Comparison of ENCODE assay signal across 8 cellular contexts in the genomic region with DNA sequence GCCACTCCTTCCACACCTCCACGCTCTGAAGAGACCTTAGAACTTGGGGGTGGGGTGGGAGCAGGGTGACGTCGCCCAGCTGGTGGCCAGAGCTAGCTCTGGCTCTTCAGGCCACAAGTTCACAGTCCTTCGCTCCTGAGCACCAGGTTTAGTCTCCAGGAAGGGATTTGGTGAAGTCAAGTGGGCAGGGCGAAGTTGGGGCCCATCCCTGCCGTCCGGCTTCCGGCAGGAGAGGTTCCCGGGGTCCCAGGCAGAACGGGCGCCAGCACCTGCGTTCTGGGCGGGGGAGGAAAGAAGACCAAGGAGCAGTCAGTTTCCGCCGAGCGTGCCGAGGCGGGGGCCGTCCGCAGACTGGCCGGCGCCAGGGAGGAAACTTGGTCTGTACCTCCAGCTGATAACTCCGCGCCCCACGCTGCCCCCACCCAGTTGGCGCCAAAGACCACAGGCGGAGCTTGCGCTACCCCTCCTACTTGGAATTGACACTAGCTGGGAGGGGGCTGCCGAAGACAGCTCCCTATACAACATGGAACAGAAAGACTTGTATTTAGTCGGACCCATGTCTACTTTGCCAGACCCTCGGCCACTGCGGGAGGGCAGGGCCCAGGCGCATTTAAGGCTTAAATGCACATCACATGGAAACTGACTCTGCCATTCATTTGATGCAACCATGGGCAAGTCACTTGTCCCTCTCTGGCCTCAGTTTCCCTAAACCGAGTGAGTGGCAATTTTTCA. TPM values are rescaled to one million over a fixed set of nuclear protein-coding genes. Genes with fewer than 3 reads are reported as not detected.
DNase-seq lines count a peak whose midpoint lies in the region; ATAC-seq and TF ChIP-seq lines count a peak whose summit lies in the region.

No MANE protein-coding gene starts in this region.

- H3K4me3 ChIP-seq in CD8-positive, alpha-beta memory T cell (ENCODE audit: low read length), result peak overlapping the region; percentile 92
- H3K4me3 ChIP-seq in IMR-90 (ENCODE audit: insufficient read depth, low read depth, low read length) (peak overlapping the region; percentile 76), mesodermal cell (ENCODE audit: extremely low read depth, insufficient read depth, low read length, poor library complexity, severe bottlenecking) (peak overlapping the region; percentile 99)

- peak overlapping the region; percentile 32 for H2BK120ac ChIP-seq in IMR-90 (ENCODE audit: low read depth, low read length)

- DNase-seq in CD8-positive, alpha-beta memory T cell, result peak in 2 of 5 donors; percentile 22 to 29
- DNase-seq in IMR-90, result peak; percentile 48
- DNase-seq in T-helper 2 cell treated with Interferon-gamma antibody and Interleukin-4, amounts not matched to agents 5 μg/mL and 100 μg/mL, for 36 hours (ENCODE audit: low spot score), result peak; percentile 43
- DNase-seq in dermis blood vessel endothelial cell, result peak; percentile 74
- DNase-seq in type B pancreatic cell (ENCODE audit: extremely low spot score, unreplicated experiment), result no peak

- peaks cover 7 to 53% of the 10 kb centered on the region in 2 experiments; a peak in 3 of 4 replicates for H3K79me1 ChIP-seq in IMR-90 (ENCODE audit: low read depth in 1 of 2, low read length in 2 of 2)

- TF ChIP-seq CTCF in IMR-90 (conservative IDR thresholded peaks at IDR 0.05; ENCODE audit: low read depth, low read length), result no peak
- no peak for TF ChIP-seq CTCF in type B pancreatic cell (conservative IDR thresholded peaks at IDR 0.05)

- intact Hi-C loops in IMR-90 (cut with micrococcal nuclease), result loop anchor here (5.0 kb wide), 1 partner anchor 134 kb away; the partner anchor contains the start of gene RPL11

- H4K20me1 ChIP-seq in IMR-90 (ENCODE audit: insufficient read depth, low read length), result peaks cover 42% of the 10 kb centered on the region

- peak overlapping the region; percentile 78 for H4K91ac ChIP-seq in IMR-90 (ENCODE audit: insufficient read depth, low read depth, low read length)

- H3K18ac ChIP-seq in IMR-90 (ENCODE audit: low read depth, low read length), result peak overlapping the region; percentile 37

- peaks cover 50 to 69% (median 67%) of the 10 kb centered on the region in 3 donors for H3K4me1 Mint-ChIP-seq in CD8-positive, alpha-beta memory T cell
- H3K4me1 Mint-ChIP-seq in T-helper 2 cell treated with Interferon-gamma antibody and Interleukin-4, amounts not matched to agents 5 μg/mL and 100 μg/mL, for 36 hours (ENCODE audit: low read depth), result peaks cover 61% of the 10 kb centered on the region
- H3K4me1 Mint-ChIP-seq in type B pancreatic cell (ENCODE audit: unreplicated experiment), result peaks cover 53% of the 10 kb centered on the region

- H3K36me3 ChIP-seq in CD8-positive, alpha-beta memory T cell (ENCODE audit: insufficient read depth, low read length), result no peaks in the 10 kb centered on the region
- peaks cover 16% of the 10 kb centered on the region for H3K36me3 ChIP-seq in IMR-90 (ENCODE audit: control insufficient read depth, insufficient read depth, low read length)
- H3K36me3 ChIP-seq in mesodermal cell (ENCODE audit: control insufficient read depth, insufficient read depth, low read length), result peaks cover 27% of the 10 kb centered on the region

- H3K27ac ChIP-seq in CD8-positive, alpha-beta memory T cell (ENCODE audit: low read depth, low read length), result peak overlapping the region; percentile 80
- H3K27ac ChIP-seq in IMR-90 (ENCODE audit: insufficient read depth, low read length) (peak overlapping the region; percentile 87), mesodermal cell (ENCODE audit: low read depth, low read length, severe bottlenecking) (peak overlapping the region; percentile 100)

- peak overlapping the region; percentile 97 for H3K23ac ChIP-seq in IMR-90 (ENCODE audit: low read depth, low read length)

- ATAC-seq in IMR-90 (ENCODE audit: low read depth) (no peak), GM19351 (IDR thresholded peaks at IDR 0.05; ENCODE audit: unreplicated experiment) (no peak), HG03045 (IDR thresholded peaks at IDR 0.05; ENCODE audit: unreplicated experiment) (no peak)

- H3K36me3 Mint-ChIP-seq in CD8-positive, alpha-beta memory T cell, result peaks cover 0 to 9% (median 1%) of the 10 kb centered on the region in 3 donors
- peaks cover 3% of the 10 kb centered on the region for H3K36me3 Mint-ChIP-seq in T-helper 2 cell treated with Interferon-gamma antibody and Interleukin-4, amounts not matched to agents 5 μg/mL and 100 μg/mL, for 36 hours (ENCODE audit: low read depth)
- H3K36me3 Mint-ChIP-seq in type B pancreatic cell, result peaks cover 15% of the 10 kb centered on the region

- peaks cover 0 to 7% of the 10 kb centered on the region in 2 donors for H3K27me3 Mint-ChIP-seq in CD8-positive, alpha-beta memory T cell
- peaks cover 41% of the 10 kb centered on the region for H3K27me3 Mint-ChIP-seq in T-helper 2 cell treated with Interferon-gamma antibody and Interleukin-4, amounts not matched to agents 5 μg/mL and 100 μg/mL, for 36 hours (ENCODE audit: low read depth)
- peaks cover 8% of the 10 kb centered on the region for H3K27me3 Mint-ChIP-seq in type B pancreatic cell

- peak overlapping the region; percentile 95 for H3K56ac ChIP-seq in IMR-90 (ENCODE audit: extremely low read depth, insufficient read depth, low read length)

- H3K9ac ChIP-seq in IMR-90 (ENCODE audit: low read depth, low read length), result peak overlapping the region; percentile 99

- H3K27ac Mint-ChIP-seq in CD8-positive, alpha-beta memory T cell, result peak overlapping the region; percentile 63 to 94 (median 90)
- peak overlapping the region; percentile 80 for H3K27ac Mint-ChIP-seq in T-helper 2 cell treated with Interferon-gamma antibody and Interleukin-4, amounts not matched to agents 5 μg/mL and 100 μg/mL, for 36 hours
- H3K27ac Mint-ChIP-seq in type B pancreatic cell, result peak overlapping the region; percentile 99

- peak overlapping the region; percentile 65 to 86; a peak in 3 of 4 replicates for H4K8ac ChIP-seq in IMR-90 (ENCODE audit: low read depth in 2 of 2, low read length in 2 of 2)

- TF ChIP-seq POLR2A in IMR-90 (IDR thresholded peaks at IDR 0.05; ENCODE audit: low read depth, low read length), result peak; percentile 18; the same call in 1 of the 2 replicates

- H3K14ac ChIP-seq in IMR-90 (replicated peaks; ENCODE audit: low read depth, low read length), result peak overlapping the region; percentile 96

- dilution Hi-C loops in IMR-90 (cut with HindIII; ENCODE audit: low sequenced_read_pairs, unreplicated experiment), result no loop called here

- peak overlapping the region; percentile 80 for H3K4me2 ChIP-seq in IMR-90 (ENCODE audit: low read depth, low read length)

- no peak overlapping the region for H2BK20ac ChIP-seq in IMR-90 (ENCODE audit: low read depth, low read length)

- in situ Hi-C loops in IMR-90 (cut with MboI; ENCODE audit: low sequenced_read_pairs), result no loop called here

- peaks cover 61% of the 10 kb centered on the region for H3K4me1 ChIP-seq in CD8-positive, alpha-beta memory T cell (ENCODE audit: insufficient read depth, low read length)
- H3K4me1 ChIP-seq in IMR-90 (ENCODE audit: control insufficient read depth, insufficient read depth, low read length) (peaks cover 37% of the 10 kb centered on the region), mesodermal cell (ENCODE audit: control insufficient read depth, insufficient read depth, low read length, poor library complexity, severe bottlenecking) (peaks cover 32% of the 10 kb centered on the region)

- H3K9me3 Mint-ChIP-seq in CD8-positive, alpha-beta memory T cell, result no peaks in the 10 kb centered on the region
- H3K9me3 Mint-ChIP-seq in T-helper 2 cell treated with Interferon-gamma antibody and Interleukin-4, amounts not matched to agents 5 μg/mL and 100 μg/mL, for 36 hours, result no peaks in the 10 kb centered on the region
- no peaks in the 10 kb centered on the region for H3K9me3 Mint-ChIP-seq in type B pancreatic cell

- no peaks in the 10 kb centered on the region for H3K9me3 ChIP-seq in CD8-positive, alpha-beta memory T cell (ENCODE audit: low read length)
- H3K9me3 ChIP-seq in IMR-90 (ENCODE audit: control insufficient read depth, insufficient read depth, low read length) (no peaks in the 10 kb centered on the region), mesodermal cell (ENCODE audit: control insufficient read depth, low read length) (no peaks in the 10 kb centered on the region)

- peak overlapping the region; percentile 62 for H2AK5ac ChIP-seq in IMR-90 (ENCODE audit: low read depth, low read length)

- H2AK9ac ChIP-seq in IMR-90 (replicated peaks; ENCODE audit: low read depth, low read length, poor library complexity), result peak overlapping the region; percentile 60

- WGBS in IMR-90 (ENCODE audit: extremely low coverage in 2 of 2, insufficient read length in 1 of 2), 2 experiments, result 0% methylated on average over 9 of the region's 34 CpGs; no CpG with 5 or more reads in 1 of the 2 experiments
- WGBS in mesodermal cell (ENCODE audit: insufficient coverage in 2 of 2), 2 experiments, result 0% methylated on average over 25 to 32 of the region's 34 CpGs

- H3K4ac ChIP-seq in IMR-90 (ENCODE audit: low read depth, low read length), result peak overlapping the region; percentile 87

- H2BK5ac ChIP-seq in IMR-90 (ENCODE audit: low read depth, low read length, poor library complexity, severe bottlenecking), result peak overlapping the region; percentile 85

- no TSS peak for BruUV-seq in IMR-90 (replicated peaks; lab: Mats Ljungman, UMichigan)

- peaks cover 4% of the 10 kb centered on the region for H3K9me1 ChIP-seq in IMR-90 (ENCODE audit: insufficient read depth, low read length)

- POLR2A ChIA-PET in CD8-positive, alpha-beta memory T cell (lab: Charles Lee), result interaction anchor here (0.6 to 2.6 kb wide), 9 partner anchors 19 to 77 kb away, joined by 3 to 30 read pairs (median 5); no protein-coding TSS in a partner anchor
- POLR2A ChIA-PET in IMR-90 (lab: Charles Lee; ENCODE audit: unreplicated experiment), result interaction anchor here (0.6 to 1.6 kb wide), 4 partner anchors 8 to 77 kb away, joined by 3 to 11 read pairs (median 6); no protein-coding TSS in a partner anchor

- no peaks in the 10 kb centered on the region for H3K27me3 ChIP-seq in CD8-positive, alpha-beta memory T cell (ENCODE audit: insufficient read depth, low read length, poor library complexity, severe bottlenecking)
- no peaks in the 10 kb centered on the region for H3K27me3 ChIP-seq in IMR-90 (ENCODE audit: control insufficient read depth, insufficient read depth, low read length)

- TF ChIP-seq RAD21 in IMR-90 (IDR thresholded peaks at IDR 0.05; ENCODE audit: low read length), result no peak

- H2BK15ac ChIP-seq in IMR-90 (ENCODE audit: low read depth, low read length), result peak overlapping the region; percentile 19; the same call in 1 of the 3 replicates

- peak overlapping the region; percentile 77 for H2AFZ ChIP-seq in IMR-90 (replicated peaks; ENCODE audit: low read length, poor library complexity)

- CTCF ChIA-PET in CD8-positive, alpha-beta memory T cell (lab: Charles Lee), result interaction anchor here (0.9 to 13.0 kb wide), 15 partner anchors 8 to 77 kb away, joined by 3 to 268 read pairs (median 5); no protein-coding TSS in a partner anchor
- CTCF ChIA-PET in IMR-90 (lab: Yijun Ruan, JAX), result interaction anchor here (0.6 to 9.4 kb wide), 3 partner anchors 13 to 214 kb away, joined by 3 to 67 read pairs (median 4); no protein-coding TSS in a partner anchor

- peak overlapping the region; percentile 23 for H4K5ac ChIP-seq in IMR-90 (ENCODE audit: low read depth, low read length)

- peak overlapping the region; percentile 91 to 96 (median 93) for H3K4me3 Mint-ChIP-seq in CD8-positive, alpha-beta memory T cell
- peak overlapping the region; percentile 87 for H3K4me3 Mint-ChIP-seq in T-helper 2 cell treated with Interferon-gamma antibody and Interleukin-4, amounts not matched to agents 5 μg/mL and 100 μg/mL, for 36 hours
- H3K4me3 Mint-ChIP-seq in type B pancreatic cell, result peak overlapping the region; percentile 94

RNA-seq across cellular contexts. Expression of gene ID3, which starts 1.0 kb away (rescaled TPM):
- 10 to 100 TPM; 18.4 to 19.3 TPM for total RNA-seq in CD8-positive, alpha-beta memory T cell
- polyA plus RNA-seq in CD8-positive, alpha-beta memory T cell, result 4.7 TPM
- total RNA-seq in IMR-90 (2012; rRNA removed) (109 and 171 TPM in 2 replicates), dermis blood vessel endothelial cell (407 and 906 TPM in 2 replicates), type B pancreatic cell (ENCODE audit: low replicate concordance) (240 and 495 TPM in 2 replicates)
- 304 and 385 TPM in 2 replicates for polyA plus RNA-seq in IMR-90 (2012; rRNA removed)
- polyA plus RNA-seq in IMR-90 (2012; cell fraction: cytosol; rRNA removed), result 781 and 851 TPM in 2 replicates
- polyA plus RNA-seq in IMR-90 (2012; cell fraction: nucleus; rRNA removed; ENCODE audit: low replicate concordance), result 1,444 and 1,599 TPM in 2 replicates
- polyA plus RNA-seq in mesodermal cell (2013, experiment 1 of 2), result 1,122 TPM
- 943 TPM for polyA plus RNA-seq in mesodermal cell (2013, experiment 2 of 2)

RNA-seq across cellular contexts. Expression of gene E2F2, which starts 27.3 kb away (rescaled TPM):
- total RNA-seq in CD8-positive, alpha-beta memory T cell, result 10 to 100 TPM; 19.1 to 19.6 TPM
- 0.76 TPM for polyA plus RNA-seq in CD8-positive, alpha-beta memory T cell
- total RNA-seq in IMR-90 (2012; rRNA removed), result 0.36 and 0.56 TPM in 2 replicates
- polyA plus RNA-seq in IMR-90 (2012; rRNA removed), result 0.39 and 0.51 TPM in 2 replicates
- 0.16 and 0.19 TPM in 2 replicates for polyA plus RNA-seq in IMR-90 (2012; cell fraction: cytosol; rRNA removed)
- polyA plus RNA-seq in IMR-90 (2012; cell fraction: nucleus; rRNA removed; ENCODE audit: low replicate concordance), result 0.55 and 0.63 TPM in 2 replicates
- total RNA-seq in dermis blood vessel endothelial cell, result 1.9 and 4.6 TPM in 2 replicates
- 1.1 TPM for polyA plus RNA-seq in mesodermal cell (2013, experiment 1 of 2)
- 0.96 TPM for polyA plus RNA-seq in mesodermal cell (2013, experiment 2 of 2)
- total RNA-seq in type B pancreatic cell (ENCODE audit: low replicate concordance), result 8.4 and 9.4 TPM in 2 replicates
